Comparison of ENCODE assay signal across 23 cellular contexts in genomic region chr15:66231421-66232266, GRCh38. TPM values are rescaled to one million over a fixed set of nuclear protein-coding genes. Genes with fewer than 3 reads are reported as not detected.
DNase-seq lines count a peak whose midpoint lies in the region; ATAC-seq and TF ChIP-seq lines count a peak whose summit lies in the region.
"Had no signal": no experiment of that assay in that cellular context is flagged by ENCODE, and none has a peak within 500 bp of the region (broad histone marks: within the 10 kb centered on the region; RNA-seq: fewer than 3 reads in every experiment).

No MANE protein-coding gene starts in this region.

- H3K27ac ChIP-seq in foreskin keratinocyte = no peak overlapping the region
- H3K27ac ChIP-seq: thoracic aorta, VCaP had no signal

- H3K4me1 Mint-ChIP-seq in CD14-positive monocyte = peaks cover 4% of the 10 kb centered on the region

- H3K27me3 Mint-ChIP-seq in CD14-positive monocyte (ENCODE audit: low read depth in 3 of 3) = peaks cover 11 to 19% (median 12%) of the 10 kb centered on the region in 3 donors

- peaks cover 26% of the 10 kb centered on the region for H3K27me3 ChIP-seq in foreskin keratinocyte

- H3K9me3 Mint-ChIP-seq in CD14-positive monocyte = peaks cover 0 to 7% (median 0%) of the 10 kb centered on the region in 7 donors
- H3K9me3 Mint-ChIP-seq: HFFc6 had no signal

- no peak overlapping the region for H3K4me3 Mint-ChIP-seq in CD14-positive monocyte
- H3K4me3 Mint-ChIP-seq: HFFc6 had no signal

- peak overlapping the region in 1 of 7 donors; percentile 23 for H3K27ac Mint-ChIP-seq in CD14-positive monocyte
- H3K27ac Mint-ChIP-seq: HFFc6 had no signal

- peak; percentile 65 for ATAC-seq in foreskin keratinocyte
- ATAC-seq in GM18909 (IDR thresholded peaks at IDR 0.05; ENCODE audit: poor library complexity, unreplicated experiment) = no peak
- ATAC-seq in GM21526 (IDR thresholded peaks at IDR 0.05; ENCODE audit: low FRiP score, unreplicated experiment) = no peak
- ATAC-seq in GM18868 (IDR thresholded peaks at IDR 0.05; ENCODE audit: unreplicated experiment) = no peak
- ATAC-seq: right cardiac atrium had no signal

- DNase-seq in AG20443 (ENCODE audit: low spot score) (peak; percentile 63), HCEC 1CT (peak; percentile 9), RPMI7951 (ENCODE audit: low read depth) (peak; percentile 22), foreskin keratinocyte (peak in 1 of 2 donors; percentile 31), CD14-positive monocyte (ENCODE audit: low spot score) (no peak)
- DNase-seq: ACHN; activated CD4-positive, alpha-beta T cell treated with anti-CD3 and anti-CD28 coated beads, Interleukin-2, amount 50 U/mL, for 4 hours; activated gamma-delta T cell treated with Interleukin-2 at 50 U/mL for 16 hours; HFFc6; kidney; NCI-H1105; NCI-H526 treated with DMSO at 0.1 percent for 48 hours; right cardiac atrium; SIG-M5 had no signal

- intact Hi-C loops in CD14-positive monocyte (cut with micrococcal nuclease) = no loop called here

- H3K4me1 ChIP-seq in foreskin keratinocyte = no peaks in the 10 kb centered on the region

- no peaks in the 10 kb centered on the region for H3K36me3 Mint-ChIP-seq in CD14-positive monocyte

- TF ChIP-seq CTCF in foreskin keratinocyte (conservative IDR thresholded peaks at IDR 0.05) (no peak), CD14-positive monocyte (IDR thresholded peaks at IDR 0.05) (no peak)

RNA-seq across cellular contexts. Expression of gene MEGF11, which starts 21.9 kb away (rescaled TPM):
- total RNA-seq in RPMI7951 (2014; rRNA removed; shearing (Covaris generic)) = not detected in 2 replicates
- not detected in 2 replicates for total RNA-seq in foreskin keratinocyte
- not detected in 2 replicates for polyA plus RNA-seq in foreskin keratinocyte
- polyA plus RNA-seq in CD14-positive monocyte = not detected
- total RNA-seq: cardiac septum, dermis microvascular lymphatic vessel endothelial cell, endothelial cell of umbilical vein, HFFc6, myocyte, thoracic aorta had no signal
- polyA plus RNA-seq: endothelial cell of umbilical vein had no signal
